Comparison of ENCODE assay signal across 8 cellular contexts in the genomic region with DNA sequence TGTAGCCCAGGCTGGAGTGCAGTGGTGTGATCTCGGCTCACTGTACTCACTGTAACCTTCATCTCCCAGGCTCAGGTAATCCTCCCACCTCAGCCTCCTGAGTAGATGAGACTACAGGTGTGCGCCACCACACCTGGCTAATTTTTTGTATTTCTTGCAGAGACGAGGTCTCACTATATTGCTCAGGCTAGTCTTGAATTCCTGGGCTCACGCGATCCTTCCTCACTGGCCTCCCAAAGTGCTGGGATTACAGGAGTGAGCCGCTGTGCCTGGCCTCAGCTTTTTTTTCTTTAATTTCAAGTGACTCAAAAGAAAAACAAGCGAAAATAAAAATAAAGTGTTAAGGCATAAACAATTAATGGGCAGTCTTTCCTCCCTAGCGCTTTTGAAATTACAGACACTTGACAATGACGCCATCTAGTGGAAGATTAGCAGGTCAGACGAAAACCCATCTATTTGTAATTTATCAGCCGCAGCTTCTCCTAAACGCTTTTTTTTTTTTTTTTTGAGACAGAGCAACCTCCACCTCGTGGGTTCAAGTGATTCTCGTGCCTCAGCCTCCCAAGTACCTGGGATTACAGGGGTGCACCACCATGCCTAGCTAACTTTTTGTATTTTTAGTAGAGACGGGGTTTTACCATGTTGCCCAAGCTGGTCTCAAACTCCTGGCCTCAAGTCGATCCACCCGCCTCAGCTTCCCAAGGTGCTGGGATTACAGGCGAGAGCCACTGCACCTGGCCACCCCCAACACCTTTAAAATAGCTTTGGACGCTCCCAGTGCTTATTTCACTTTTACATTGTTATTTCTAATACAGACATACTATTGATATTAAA. TPM values are rescaled to one million over a fixed set of nuclear protein-coding genes. Genes with fewer than 3 reads are reported as not detected.
DNase-seq lines count a peak whose midpoint lies in the region; ATAC-seq and TF ChIP-seq lines count a peak whose summit lies in the region.

No MANE protein-coding gene starts in this region.

- H3K4me3 Mint-ChIP-seq in type B pancreatic cell = no peak overlapping the region

- WGBS in IMR-90 (ENCODE audit: extremely low coverage in 2 of 2, insufficient read length in 1 of 2), 2 experiments = 50% methylated on average over 2 of the region's 19 CpGs; no CpG with 5 or more reads in 1 of the 2 experiments

- H3K27me3 Mint-ChIP-seq in type B pancreatic cell = peaks cover 4% of the 10 kb centered on the region

- POLR2A ChIA-PET in IMR-90 (lab: Charles Lee; ENCODE audit: unreplicated experiment) = interaction anchor here (0.5 to 0.6 kb wide), 2 partner anchors 78 to 87 kb away, joined by 3 read pairs; a partner anchor contains a TSS

- no peaks in the 10 kb centered on the region for H3K9me3 ChIP-seq in IMR-90 (ENCODE audit: control insufficient read depth, insufficient read depth, low read length)

- intact Hi-C loops in IMR-90 (cut with micrococcal nuclease) = loop anchor here (1.0 kb wide), 2 partner anchors 97 to 111 kb away; no protein-coding TSS in a partner anchor

- no peak overlapping the region for H2BK120ac ChIP-seq in IMR-90 (ENCODE audit: low read depth, low read length)

- peak; percentile 68 for ATAC-seq in IMR-90 (ENCODE audit: low read depth)
- peak; percentile 79 for ATAC-seq in left lobe of liver
- ATAC-seq in HG03457 (IDR thresholded peaks at IDR 0.05; ENCODE audit: unreplicated experiment) = no peak

- no peak overlapping the region for H2BK20ac ChIP-seq in IMR-90 (ENCODE audit: low read depth, low read length)

- peak; percentile 88 for TF ChIP-seq RAD21 in IMR-90 (IDR thresholded peaks at IDR 0.05; ENCODE audit: low read length)

- no peaks in the 10 kb centered on the region for H3K9me1 ChIP-seq in IMR-90 (ENCODE audit: insufficient read depth, low read length)

- TF ChIP-seq CTCF in IMR-90 (conservative IDR thresholded peaks at IDR 0.05; ENCODE audit: low read depth, low read length) (peak; percentile 86), type B pancreatic cell (conservative IDR thresholded peaks at IDR 0.05) (peak; percentile 89)

- no peaks in the 10 kb centered on the region for H3K36me3 ChIP-seq in IMR-90 (ENCODE audit: control insufficient read depth, insufficient read depth, low read length)

- DNase-seq in DMS 273 treated with DMSO at 0.1 percent for 48 hours (lab: John Stamatoyannopoulos, UW) = peak; percentile 67
- DNase-seq in IMR-90 = peak; percentile 74
- DNase-seq in NOMO-1 treated with DMSO at 0.1 percent for 48 hours (lab: John Stamatoyannopoulos, UW; ENCODE audit: unreplicated experiment) = peak; percentile 83
- DNase-seq in central memory CD4-positive, alpha-beta T cell = peak; percentile 55
- no peak for DNase-seq in left lobe of liver (ENCODE audit: low spot score)
- no peak for DNase-seq in type B pancreatic cell (ENCODE audit: extremely low spot score, unreplicated experiment)
- no peak for DNase-seq in activated CD4-positive, alpha-beta T cell treated with anti-CD3 and anti-CD28 coated beads for 1 hour

- no peak overlapping the region for H4K5ac ChIP-seq in IMR-90 (ENCODE audit: low read depth, low read length)

- dilution Hi-C loops in IMR-90 (cut with HindIII; ENCODE audit: low sequenced_read_pairs, unreplicated experiment) = no loop called here

- no peak overlapping the region for H3K9ac ChIP-seq in IMR-90 (ENCODE audit: low read depth, low read length)

- H3K56ac ChIP-seq in IMR-90 (ENCODE audit: extremely low read depth, insufficient read depth, low read length) = no peak overlapping the region

- no peak overlapping the region for H2BK15ac ChIP-seq in IMR-90 (ENCODE audit: low read depth, low read length)

- no peak overlapping the region for H3K27ac ChIP-seq in IMR-90 (ENCODE audit: insufficient read depth, low read length)

- H2AFZ ChIP-seq in IMR-90 (replicated peaks; ENCODE audit: low read length, poor library complexity) = no peak overlapping the region

- no peaks in the 10 kb centered on the region for H3K4me1 Mint-ChIP-seq in type B pancreatic cell (ENCODE audit: unreplicated experiment)

- no peak overlapping the region for H2AK9ac ChIP-seq in IMR-90 (replicated peaks; ENCODE audit: low read depth, low read length, poor library complexity)

- no peaks in the 10 kb centered on the region for H3K4me1 ChIP-seq in IMR-90 (ENCODE audit: control insufficient read depth, insufficient read depth, low read length)

- no peak overlapping the region for H3K23ac ChIP-seq in IMR-90 (ENCODE audit: low read depth, low read length)

- H3K9me3 Mint-ChIP-seq in type B pancreatic cell = no peaks in the 10 kb centered on the region

- no peak overlapping the region for H3K14ac ChIP-seq in IMR-90 (replicated peaks; ENCODE audit: low read depth, low read length)

- H2AK5ac ChIP-seq in IMR-90 (ENCODE audit: low read depth, low read length) = no peak overlapping the region

- H2BK5ac ChIP-seq in IMR-90 (ENCODE audit: low read depth, low read length, poor library complexity, severe bottlenecking) = no peak overlapping the region

- no peak overlapping the region for H4K8ac ChIP-seq in IMR-90 (ENCODE audit: low read depth in 2 of 2, low read length in 2 of 2)

- no peaks in the 10 kb centered on the region for H3K79me1 ChIP-seq in IMR-90 (ENCODE audit: low read depth in 1 of 2, low read length in 2 of 2)

- H3K27me3 ChIP-seq in IMR-90 (ENCODE audit: control insufficient read depth, insufficient read depth, low read length) = peaks cover 12% of the 10 kb centered on the region

- H3K18ac ChIP-seq in IMR-90 (ENCODE audit: low read depth, low read length) = no peak overlapping the region

- H3K4ac ChIP-seq in IMR-90 (ENCODE audit: low read depth, low read length) = no peak overlapping the region

- H3K4me2 ChIP-seq in IMR-90 (ENCODE audit: low read depth, low read length) = no peak overlapping the region

- in situ Hi-C loops in IMR-90 (cut with MboI; ENCODE audit: low sequenced_read_pairs) = no loop called here

- TF ChIP-seq POLR2A in IMR-90 (IDR thresholded peaks at IDR 0.05; ENCODE audit: low read depth, low read length) = no peak; the same call in 1 of the 2 replicates

- H3K27ac Mint-ChIP-seq in type B pancreatic cell = no peak overlapping the region

- no peak overlapping the region for H3K4me3 ChIP-seq in IMR-90 (ENCODE audit: insufficient read depth, low read depth, low read length)

- H4K91ac ChIP-seq in IMR-90 (ENCODE audit: insufficient read depth, low read depth, low read length) = no peak overlapping the region

- H4K20me1 ChIP-seq in IMR-90 (ENCODE audit: insufficient read depth, low read length) = no peaks in the 10 kb centered on the region

- H3K36me3 Mint-ChIP-seq in type B pancreatic cell = no peaks in the 10 kb centered on the region

- BruUV-seq in IMR-90 (replicated peaks; lab: Mats Ljungman, UMichigan) = no TSS peak

- CTCF ChIA-PET in IMR-90 (lab: Yijun Ruan, JAX) = interaction anchor here (0.7 to 2.6 kb wide), 21 partner anchors 8 to 356 kb away, joined by 3 to 35 read pairs (median 4); no protein-coding TSS in a partner anchor

TF ChIP-seq in IMR-90, 13 proteins besides CTCF, POLR2A, EP300 and RAD21:
- peak; percentile 78 for TF ChIP-seq SMC3 (IDR thresholded peaks at IDR 0.05; ENCODE audit: low read depth, low read length)
- TF ChIP-seq RCOR1 (IDR thresholded peaks at IDR 0.05; ENCODE audit: insufficient replicate concordance, low read length) = no peak

RNA-seq across cellular contexts. Expression of a gene that starts 28.1 kb away (rescaled TPM):
- not detected in 2 replicates for total RNA-seq in IMR-90 (2012; rRNA removed)
- polyA plus RNA-seq in IMR-90 (2012; rRNA removed) = not detected in 2 replicates
- polyA plus RNA-seq in IMR-90 (2012; cell fraction: cytosol; rRNA removed) = not detected in 2 replicates
- polyA plus RNA-seq in IMR-90 (2012; cell fraction: nucleus; rRNA removed; ENCODE audit: low replicate concordance) = not detected in 2 replicates
- 20.2 TPM for total RNA-seq in left lobe of liver
- 0.21 TPM in 1 of 2 replicates, not detected in the other for total RNA-seq in type B pancreatic cell (ENCODE audit: low replicate concordance)

RNA-seq across cellular contexts. Expression of a gene that starts 30.2 kb away (rescaled TPM):
- total RNA-seq in IMR-90 (2012; rRNA removed) (0.36 and 0.56 TPM in 2 replicates), left lobe of liver (0.33 TPM), type B pancreatic cell (ENCODE audit: low replicate concordance) (not detected in 2 replicates)
- 0.23 and 0.44 TPM in 2 replicates for polyA plus RNA-seq in IMR-90 (2012; rRNA removed)
- 0.05 and 1.2 TPM in 2 replicates for polyA plus RNA-seq in IMR-90 (2012; cell fraction: cytosol; rRNA removed)
- 0.18 and 0.78 TPM in 2 replicates for polyA plus RNA-seq in IMR-90 (2012; cell fraction: nucleus; rRNA removed; ENCODE audit: low replicate concordance)

Comparison
In these comparisons a context has a peak if more than half of its experiments do, and no peak if none do; other contexts are left out.
1. DNase-seq: peak in DMS 273 treated with DMSO at 0.1 percent for 48 hours (single experiment), IMR-90 (single experiment), NOMO-1 treated with DMSO at 0.1 percent for 48 hours (single experiment) and central memory CD4-positive, alpha-beta T cell (single experiment); none in left lobe of liver (single experiment), type B pancreatic cell (single experiment) and activated CD4-positive, alpha-beta T cell treated with anti-CD3 and anti-CD28 coated beads for 1 hour (single experiment).
2. RNA of a gene that starts 28.1 kb away (total RNA-seq): 20.2 TPM in left lobe of liver (single experiment); not detected in IMR-90 and 0.21 TPM in type B pancreatic cell; every median in the first group is over 10 times any median in the second.